In the genomic region with DNA sequence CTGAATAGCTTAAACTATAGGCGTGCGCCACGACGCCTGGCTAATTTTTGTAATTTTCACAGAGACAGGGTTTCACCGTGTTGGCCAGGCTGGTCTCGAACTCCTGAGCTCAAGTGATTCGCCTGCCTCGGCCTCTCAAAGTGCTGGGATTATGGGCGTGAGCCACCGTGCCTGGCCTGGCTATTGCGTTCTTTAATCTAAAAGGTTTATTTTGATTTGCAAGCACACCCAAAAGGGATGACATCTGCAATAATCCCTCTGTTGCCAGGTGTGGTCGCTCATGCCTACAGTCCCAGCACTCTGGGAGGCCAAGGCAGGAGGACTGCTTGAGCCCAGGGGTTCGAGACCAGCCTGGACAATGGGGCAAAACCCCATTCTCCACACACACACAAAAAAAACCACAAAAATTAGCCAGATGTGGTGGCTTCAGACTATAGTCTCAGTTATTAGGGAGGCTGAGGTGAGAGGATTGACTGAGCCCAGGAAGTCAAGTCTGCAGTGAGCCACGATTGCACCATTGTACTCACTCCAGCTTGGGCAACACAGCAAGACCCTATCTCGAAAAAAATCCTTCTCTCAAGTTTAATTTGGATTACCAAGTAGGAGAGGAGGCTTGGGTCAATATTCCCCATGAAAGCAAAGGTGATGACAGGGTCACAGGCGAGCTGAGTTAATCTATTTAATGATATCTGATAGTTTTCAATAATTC, we compare ENCODE assay signal across 11 cellular contexts.
DNase-seq lines count a peak whose midpoint lies in the region; ATAC-seq and TF ChIP-seq lines count a peak whose summit lies in the region.
"Had no signal": no experiment of that assay in that cellular context is flagged by ENCODE, and none has a peak within 500 bp of the region (broad histone marks: within the 10 kb centered on the region; RNA-seq: fewer than 3 reads in every experiment).

No MANE protein-coding gene starts in this region.

- peak overlapping the region; percentile 70 for H3K4me3 Mint-ChIP-seq in osteocyte (ENCODE audit: unreplicated experiment)
- H3K4me3 Mint-ChIP-seq: activated naive CD4-positive, alpha-beta T cell treated with anti-CD3 and anti-CD28 coated beads, Interleukin-2, amount 50 U/mL, for 24 hours had no signal

- peak overlapping the region; percentile 93 for H3K27ac Mint-ChIP-seq in osteocyte (ENCODE audit: unreplicated experiment)
- H3K27ac Mint-ChIP-seq: activated naive CD4-positive, alpha-beta T cell treated with anti-CD3 and anti-CD28 coated beads, Interleukin-2, amount 50 U/mL, for 24 hours had no signal

- POLR2A ChIA-PET in OCI-LY7 (lab: Charles Lee), result no interaction called here

- no peaks in the 10 kb centered on the region for H3K9me2 ChIP-seq in OCI-LY7 (ENCODE audit: insufficient read depth, low read length)

- CTCF ChIA-PET in OCI-LY7 (lab: Charles Lee; ENCODE audit: unreplicated experiment), result no interaction called here

- DNase-seq in Right ventricle myocardium inferior (ENCODE audit: missing footprints), result no peak
- no peak for DNase-seq in cardiac septum (ENCODE audit: low spot score)
- DNase-seq in fibroblast of mammary gland (ENCODE audit: low read depth), result peak; percentile 22
- DNase-seq in osteocyte (ENCODE audit: extremely low spot score, unreplicated experiment), result no peak
- DNase-seq in uterus, result no peak
- no peak for DNase-seq in nucleus accumbens (lab: John Stamatoyannopoulos, UW)
- no peak for DNase-seq in OCI-LY7 (ENCODE audit: low spot score)
- DNase-seq in H7, result no peak
- DNase-seq: cortex of kidney had no signal

- H3K9me3 ChIP-seq in uterus (no peaks in the 10 kb centered on the region), OCI-LY7 (ENCODE audit: low read length) (no peaks in the 10 kb centered on the region)
- H3K9me3 ChIP-seq: upper lobe of left lung had no signal

- H3K9me3 Mint-ChIP-seq in osteocyte (ENCODE audit: unreplicated experiment), result no peaks in the 10 kb centered on the region
- H3K9me3 Mint-ChIP-seq: activated naive CD4-positive, alpha-beta T cell treated with anti-CD3 and anti-CD28 coated beads, Interleukin-2, amount 50 U/mL, for 24 hours had no signal

- no peaks in the 10 kb centered on the region for H4K20me1 ChIP-seq in OCI-LY7 (ENCODE audit: insufficient read depth, low read length)

- H3K4me1 ChIP-seq in uterus, result no peaks in the 10 kb centered on the region
- H3K4me1 ChIP-seq in OCI-LY7 (ENCODE audit: insufficient read depth, low read length, poor library complexity, severe bottlenecking), result peaks cover 9% of the 10 kb centered on the region

- intact Hi-C loops in Right ventricle myocardium inferior (cut with DNase I) (loop anchor here (2.0 to 5.0 kb wide), 4 partner anchors 34 to 164 kb away; no protein-coding TSS in a partner anchor), cardiac septum (cut with DNase I) (loop anchor here (2.0 to 5.0 kb wide), 3 partner anchors 15 to 184 kb away; no protein-coding TSS in a partner anchor), uterus (cut with DNase I; ENCODE audit: low total_unique reads) (no loop called here), OCI-LY7 (cut with micrococcal nuclease; ENCODE audit: unreplicated experiment) (no loop called here)

- peak overlapping the region; percentile 44 to 50 for H3K27ac ChIP-seq in uterus
- no peak overlapping the region for H3K27ac ChIP-seq in OCI-LY7 (ENCODE audit: low read depth, low read length, poor library complexity, severe bottlenecking)

- H3K36me3 Mint-ChIP-seq in osteocyte (ENCODE audit: unreplicated experiment), result peaks cover 8% of the 10 kb centered on the region

- no peaks in the 10 kb centered on the region for H3K79me2 ChIP-seq in OCI-LY7 (ENCODE audit: insufficient read depth, low read depth, low read length)

- no peak for TF ChIP-seq CTCF in fibroblast of mammary gland (conservative IDR thresholded peaks at IDR 0.05; ENCODE audit: control insufficient read depth, insufficient read depth, low read depth, low read length)
- TF ChIP-seq CTCF in osteocyte (IDR thresholded peaks at IDR 0.05), result no peak
- no peak for TF ChIP-seq CTCF in uterus (IDR thresholded peaks at IDR 0.05)
- no peak; the same call in 1 of the 2 replicates for TF ChIP-seq CTCF in OCI-LY7 (conservative IDR thresholded peaks at IDR 0.05; ENCODE audit: low read length)

- H3K27me3 ChIP-seq in uterus (no peaks in the 10 kb centered on the region), H7 (ENCODE audit: control insufficient read depth, insufficient read depth, low read length) (no peaks in the 10 kb centered on the region)
- H3K27me3 ChIP-seq: upper lobe of left lung had no signal

- no peak overlapping the region for H3K4me3 ChIP-seq in fibroblast of mammary gland (ENCODE audit: control insufficient read depth, low read depth, low read length)
- no peak overlapping the region for H3K4me3 ChIP-seq in uterus
- no peak overlapping the region for H3K4me3 ChIP-seq in OCI-LY7 (ENCODE audit: low read depth, low read length, poor library complexity, severe bottlenecking)
- no peak overlapping the region for H3K4me3 ChIP-seq in H7 (ENCODE audit: insufficient read depth, low read depth, low read length)

- no peak for TF ChIP-seq POLR2A in uterus (IDR thresholded peaks at IDR 0.05)

- ATAC-seq in Right ventricle myocardium inferior, result peak; percentile 9

- BruUV-seq in OCI-LY7 (replicated peaks; lab: Mats Ljungman, UMichigan), result no TSS peak

- no peaks in the 10 kb centered on the region for H3K27me3 Mint-ChIP-seq in osteocyte (ENCODE audit: unreplicated experiment)
- H3K27me3 Mint-ChIP-seq: activated naive CD4-positive, alpha-beta T cell treated with anti-CD3 and anti-CD28 coated beads, Interleukin-2, amount 50 U/mL, for 24 hours had no signal

- no peak overlapping the region for H2AFZ ChIP-seq in OCI-LY7 (ENCODE audit: low read length)

- peaks cover 44% of the 10 kb centered on the region for H3K4me1 Mint-ChIP-seq in osteocyte (ENCODE audit: unreplicated experiment)

- no peak overlapping the region for H3K4me2 ChIP-seq in OCI-LY7 (ENCODE audit: low read length)

- no peaks in the 10 kb centered on the region for H3K36me3 ChIP-seq in uterus
- H3K36me3 ChIP-seq in OCI-LY7 (ENCODE audit: insufficient read depth, low read length), result peaks cover 35% of the 10 kb centered on the region
- H3K36me3 ChIP-seq in H7 (replicated peaks; ENCODE audit: control insufficient read depth, insufficient read depth, low read length), result peaks cover 4% of the 10 kb centered on the region; the same call in 1 of the 2 replicates

Comparison
In these comparisons a context has a peak if more than half of its experiments do, and no peak if none do; other contexts are left out.
1. intact Hi-C loops: an anchor here in Right ventricle myocardium inferior (2.0 to 5.0 kb wide) and cardiac septum (2.0 to 5.0 kb wide); none called in uterus and OCI-LY7.